Comparison of ENCODE assay signal across 24 cellular contexts in the genomic region with DNA sequence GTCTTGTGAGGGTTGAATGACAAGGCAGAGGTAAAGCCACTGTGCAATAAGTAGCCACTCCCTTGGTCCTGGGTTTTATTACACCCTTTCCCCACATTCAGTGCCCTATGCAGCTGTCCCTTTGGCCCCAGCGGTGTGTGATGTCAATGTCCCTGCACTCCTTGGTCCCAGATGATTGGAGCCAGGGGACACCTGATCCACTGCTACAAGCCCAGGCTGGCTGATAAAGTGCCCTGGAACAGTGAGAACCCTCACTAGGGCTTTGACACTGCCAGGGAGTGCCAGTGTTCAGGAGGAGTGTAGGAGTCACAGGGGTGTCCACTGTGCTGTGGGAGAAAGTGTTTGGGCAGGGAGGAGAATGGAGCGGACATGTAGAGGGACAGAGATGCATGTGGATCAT. TPM values are rescaled to one million over a fixed set of nuclear protein-coding genes. Genes with fewer than 3 reads are reported as not detected.
A peak's percentile ranks its signal among the peaks of the same experiment; 100 is the strongest.
DNase-seq lines count a peak whose midpoint lies in the region; ATAC-seq and TF ChIP-seq lines count a peak whose summit lies in the region.
"Had no signal": no experiment of that assay in that cellular context is flagged by ENCODE, and none has a peak within 500 bp of the region (broad histone marks: within the 10 kb centered on the region; RNA-seq: fewer than 3 reads in every experiment).

No MANE protein-coding gene starts in this region.

- H3K36me3 ChIP-seq in mucosa of descending colon (ENCODE audit: low read depth) = no peaks in the 10 kb centered on the region
- no peaks in the 10 kb centered on the region for H3K36me3 ChIP-seq in gastrocnemius medialis

- no peak for TF ChIP-seq CTCF in mucosa of descending colon (IDR thresholded peaks at IDR 0.05)
- TF ChIP-seq CTCF in gastrocnemius medialis (IDR thresholded peaks at IDR 0.05 in 4 of 5, conservative IDR thresholded peaks at IDR 0.05 in 1 of 5) = no peak

- intact Hi-C loops in Right ventricle myocardium inferior (cut with DNase I) = no loop called here
- intact Hi-C loops in cardiac septum (cut with DNase I) = no loop called here
- intact Hi-C loops in mucosa of descending colon (cut with DNase I, micrococcal nuclease) = no loop called here
- intact Hi-C loops in gastrocnemius medialis (cut with DNase I; ENCODE audit: low total_unique reads) = loop anchor here (1.0 to 2.0 kb wide), 4 partner anchors 24 to 152 kb away; a partner anchor contains a TSS

- ATAC-seq in Right ventricle myocardium inferior = peak; percentile 86
- peak; percentile 37 for ATAC-seq in esophagus mucosa
- ATAC-seq in mucosa of descending colon = peak; percentile 31
- peak; percentile 98 for ATAC-seq in gastrocnemius medialis
- no peak for ATAC-seq in GM19455 (IDR thresholded peaks at IDR 0.05; ENCODE audit: unreplicated experiment)
- ATAC-seq in HG02610 (IDR thresholded peaks at IDR 0.05; ENCODE audit: unreplicated experiment) = no peak
- ATAC-seq: HCT116, HepG2 had no signal

- TF ChIP-seq POLR2A in gastrocnemius medialis (IDR thresholded peaks at IDR 0.05) = peak; percentile 82 to 92

- no peaks in the 10 kb centered on the region for H3K27me3 ChIP-seq in gastrocnemius medialis

- H3K9me3 ChIP-seq in mucosa of descending colon = no peaks in the 10 kb centered on the region
- H3K9me3 ChIP-seq in gastrocnemius medialis = no peaks in the 10 kb centered on the region
- H3K9me3 ChIP-seq: SK-N-SH had no signal

- peak overlapping the region; percentile 76 to 95 (median 84) for H3K27ac ChIP-seq in gastrocnemius medialis
- H3K27ac ChIP-seq: C4-2B had no signal

- DNase-seq in Right ventricle myocardium inferior (ENCODE audit: missing footprints) (no peak), cardiac septum (ENCODE audit: low spot score) (no peak), mucosa of descending colon (no peak), gastrocnemius medialis (peak; percentile 84 to 98), DMS53 treated with DMSO at 0.1 percent for 48 hours (lab: John Stamatoyannopoulos, UW; ENCODE audit: unreplicated experiment) (no peak)
- DNase-seq: Calu3; CD8-positive, alpha-beta memory T cell; DMS53; EL; KG1; NCI-H1092; NCI-H1436; NCI-H1930; NCI-H2171; NCI-H446; SHP77 treated with DMSO at 0.1 percent for 48 hours; SK-N-SH had no signal

- H3K4me1 ChIP-seq in mucosa of descending colon (ENCODE audit: low read depth) (no peaks in the 10 kb centered on the region), gastrocnemius medialis (peaks cover 8 to 18% of the 10 kb centered on the region in 2 donors)

- in situ Hi-C loops in gastrocnemius medialis (cut with MboI; ENCODE audit: low sequenced_read_pairs in 4 of 4) = no loop called here

- H3K4me3 ChIP-seq in mucosa of descending colon = no peak overlapping the region
- no peak overlapping the region for H3K4me3 ChIP-seq in gastrocnemius medialis

RNA-seq across cellular contexts. Expression of a gene that starts 30.4 kb away (rescaled TPM):
- not detected for total RNA-seq in Right ventricle myocardium inferior
- not detected for total RNA-seq in cardiac septum
- 0.24 TPM for total RNA-seq in esophagus mucosa
- not detected for total RNA-seq in mucosa of descending colon
- total RNA-seq in gastrocnemius medialis = under 1 TPM in 2 of 4 donors, not detected in 2; 0.20 to 0.25 TPM
- total RNA-seq: Calu3; CD8-positive, alpha-beta memory T cell; HepG2; HT-29 had no signal

RNA-seq across cellular contexts. Expression of a gene that starts 40.9 kb away (rescaled TPM):
- total RNA-seq in Right ventricle myocardium inferior (13.3 TPM), cardiac septum (13.0 TPM), esophagus mucosa (5.5 TPM), mucosa of descending colon (10 to 100 TPM in 2 of 3 donors, 1 to 10 TPM in 1; 9.4 to 17.6 (median 13.8) TPM), gastrocnemius medialis (10 to 100 TPM; 18.1 to 54.6 (median 26.3) TPM)

Comparison
In these comparisons a context has a peak if more than half of its experiments do, and no peak if none do; other contexts are left out.
1. ATAC-seq: peak in Right ventricle myocardium inferior (single experiment), esophagus mucosa (single experiment), mucosa of descending colon (single experiment) and gastrocnemius medialis (2 of 2); none in GM19455 (single experiment) and HG02610 (single experiment).
2. DNase-seq: peak in gastrocnemius medialis (2 of 2); none in Right ventricle myocardium inferior (single experiment), cardiac septum (single experiment), mucosa of descending colon (0 of 3) and DMS53 treated with DMSO at 0.1 percent for 48 hours (single experiment).